8 cellular contexts compared by ENCODE assay signal in the genomic region with DNA sequence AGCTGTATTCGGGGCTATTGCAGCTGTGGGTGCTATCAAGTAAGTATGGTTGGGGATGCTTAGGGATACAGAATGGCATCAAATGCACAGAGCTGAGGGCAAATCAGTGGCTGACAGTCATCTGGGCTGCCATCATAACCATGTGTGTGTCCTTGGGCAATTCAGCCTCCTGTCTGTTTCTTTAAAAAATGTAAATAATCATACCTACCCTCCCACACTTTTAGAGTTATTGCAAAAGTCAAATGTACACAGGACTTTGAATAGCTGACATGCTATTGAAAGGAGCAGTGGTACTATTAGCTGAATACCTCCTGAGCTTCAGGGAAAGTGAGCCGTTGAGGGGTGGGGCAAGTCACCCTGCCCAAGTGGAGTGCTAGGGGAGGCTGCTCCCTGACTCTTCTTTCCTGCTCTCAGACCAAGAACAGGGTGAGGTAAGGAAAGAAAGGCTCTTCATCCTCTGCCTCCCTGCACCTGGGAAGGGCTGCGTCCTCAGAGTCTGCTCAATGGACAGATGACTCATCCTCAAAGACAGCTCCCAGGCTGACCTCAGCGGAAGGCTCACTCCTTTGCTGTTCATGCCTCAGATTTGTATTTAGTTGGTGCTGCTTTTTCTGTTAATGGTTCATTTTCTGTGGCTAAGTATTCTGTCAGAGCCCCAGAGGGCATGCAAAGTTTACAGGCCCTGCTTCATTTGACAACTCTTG. TPM values are rescaled to one million over a fixed set of nuclear protein-coding genes. Genes with fewer than 3 reads are reported as not detected.
DNase-seq lines count a peak whose midpoint lies in the region; ATAC-seq and TF ChIP-seq lines count a peak whose summit lies in the region.

No MANE protein-coding gene starts in this region.

- no peaks in the 10 kb centered on the region for H3K9me3 Mint-ChIP-seq in nephron
- H3K9me3 Mint-ChIP-seq in activated T-cell treated with anti-CD3 and anti-CD28 coated beads, Interleukin-2, amount 50 U/mL, for 4 hours = no peaks in the 10 kb centered on the region

- DNase-seq in GM04504 (ENCODE audit: low read depth) = peak; percentile 59
- DNase-seq in amniotic epithelial cell (ENCODE audit: low read depth) = peak; percentile 78
- DNase-seq in activated T-cell treated with anti-CD3 and anti-CD28 coated beads, Interleukin-2, amount 50 U/mL, for 4 hours = no peak
- no peak for DNase-seq in activated gamma-delta T cell treated with Interleukin-2 at 50 U/mL for 16 hours
- no peak for DNase-seq in activated effector memory CD4-positive, alpha-beta T cell treated with anti-CD3 and anti-CD28 coated beads, Interleukin-2, amount 50 U/mL, for 16 hours

- H3K27me3 Mint-ChIP-seq in nephron (ENCODE audit: low read depth) = peaks cover 6% of the 10 kb centered on the region
- peaks cover 7% of the 10 kb centered on the region for H3K27me3 Mint-ChIP-seq in activated T-cell treated with anti-CD3 and anti-CD28 coated beads, Interleukin-2, amount 50 U/mL, for 4 hours (ENCODE audit: low read depth)

- TF ChIP-seq CTCF in nephron (IDR thresholded peaks at IDR 0.05; ENCODE audit: unreplicated experiment in 3 of 3) = no peak

- peak; percentile 70 for ATAC-seq in HG03095 (IDR thresholded peaks at IDR 0.05; ENCODE audit: unreplicated experiment)
- no peak for ATAC-seq in HG02885 (IDR thresholded peaks at IDR 0.05; ENCODE audit: poor library complexity, unreplicated experiment)
- ATAC-seq in activated T-cell treated with anti-CD3 and anti-CD28 coated beads, Interleukin-2, amount 50 U/mL, for 4 hours = no peak

- H3K4me3 Mint-ChIP-seq in nephron = no peak overlapping the region
- H3K4me3 Mint-ChIP-seq in activated T-cell treated with anti-CD3 and anti-CD28 coated beads, Interleukin-2, amount 50 U/mL, for 4 hours = no peak overlapping the region

- H3K36me3 Mint-ChIP-seq in nephron (ENCODE audit: low read depth) = no peaks in the 10 kb centered on the region
- H3K36me3 Mint-ChIP-seq in activated T-cell treated with anti-CD3 and anti-CD28 coated beads, Interleukin-2, amount 50 U/mL, for 4 hours (ENCODE audit: insufficient read depth) = no peaks in the 10 kb centered on the region

- peaks cover 9% of the 10 kb centered on the region for H3K4me1 Mint-ChIP-seq in nephron
- H3K4me1 Mint-ChIP-seq in activated T-cell treated with anti-CD3 and anti-CD28 coated beads, Interleukin-2, amount 50 U/mL, for 4 hours (ENCODE audit: low read depth) = no peaks in the 10 kb centered on the region

- H3K27ac Mint-ChIP-seq in nephron = peak overlapping the region in 2 of 3 experiments; percentile 13 to 70

RNA-seq across cellular contexts. Expression of a gene that starts 54.9 kb away (rescaled TPM):
- total RNA-seq in activated T-cell treated with anti-CD3 and anti-CD28 coated beads, Interleukin-2, amount 50 U/mL, for 4 hours = 100 to 1,000 TPM; 466 to 484 (median 470) TPM

Comparison
In these comparisons a context has a peak if more than half of its experiments do, and no peak if none do; other contexts are left out.
1. DNase-seq: peak in GM04504 (single experiment) and amniotic epithelial cell (single experiment); none in activated T-cell treated with anti-CD3 and anti-CD28 coated beads, Interleukin-2, amount 50 U/mL, for 4 hours (single experiment), activated gamma-delta T cell treated with Interleukin-2 at 50 U/mL for 16 hours (single experiment) and activated effector memory CD4-positive, alpha-beta T cell treated with anti-CD3 and anti-CD28 coated beads, Interleukin-2, amount 50 U/mL, for 16 hours (single experiment).